In the genomic region with DNA sequence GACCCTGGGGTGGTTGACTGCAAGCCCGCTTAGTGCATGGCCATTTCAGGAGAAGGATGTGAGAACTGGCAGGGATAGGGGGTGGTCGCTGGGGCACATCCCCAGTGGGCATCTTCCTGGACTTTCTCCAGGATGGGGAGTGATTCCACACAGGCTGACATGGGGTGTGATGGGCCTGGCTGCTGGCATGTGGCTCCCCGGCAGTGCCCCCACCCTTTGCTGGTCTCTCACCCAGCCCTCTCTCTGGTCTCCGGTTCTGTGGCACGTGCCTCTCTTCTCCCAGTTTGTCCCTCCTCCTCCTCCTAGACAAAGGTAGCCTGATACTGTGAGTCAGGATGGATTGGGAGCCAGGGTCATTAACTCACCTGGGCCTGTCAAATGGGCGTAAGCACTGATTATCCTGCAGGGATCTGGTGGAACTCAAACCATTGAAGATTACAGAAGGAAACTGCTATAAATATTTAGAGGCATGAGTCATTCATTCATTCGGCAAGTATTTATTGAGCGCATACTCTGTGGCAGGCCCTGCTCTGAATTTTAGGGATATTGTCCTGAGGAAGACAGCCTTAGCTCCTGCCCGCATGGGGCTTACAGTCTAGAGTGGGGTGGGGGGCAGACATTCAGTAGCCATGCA, we compare ENCODE assay signal across 1 cellular context.
TF ChIP-seq lines count a peak whose summit lies in the region.

No MANE protein-coding gene starts in this region.

TF ChIP-seq in A549, 52 proteins besides CTCF, POLR2A, EP300 and RAD21 (continued from another document):
- TF ChIP-seq, protein P1, sequence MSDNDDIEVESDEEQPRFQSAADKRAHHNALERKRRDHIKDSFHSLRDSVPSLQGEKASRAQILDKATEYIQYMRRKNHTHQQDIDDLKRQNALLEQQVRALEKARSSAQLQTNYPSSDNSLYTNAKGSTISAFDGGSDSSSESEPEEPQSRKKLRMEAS (IDR thresholded peaks at IDR 0.05) = peak; percentile 49
